Comparison of ENCODE assay signal across 1 cellular context in the genomic region with DNA sequence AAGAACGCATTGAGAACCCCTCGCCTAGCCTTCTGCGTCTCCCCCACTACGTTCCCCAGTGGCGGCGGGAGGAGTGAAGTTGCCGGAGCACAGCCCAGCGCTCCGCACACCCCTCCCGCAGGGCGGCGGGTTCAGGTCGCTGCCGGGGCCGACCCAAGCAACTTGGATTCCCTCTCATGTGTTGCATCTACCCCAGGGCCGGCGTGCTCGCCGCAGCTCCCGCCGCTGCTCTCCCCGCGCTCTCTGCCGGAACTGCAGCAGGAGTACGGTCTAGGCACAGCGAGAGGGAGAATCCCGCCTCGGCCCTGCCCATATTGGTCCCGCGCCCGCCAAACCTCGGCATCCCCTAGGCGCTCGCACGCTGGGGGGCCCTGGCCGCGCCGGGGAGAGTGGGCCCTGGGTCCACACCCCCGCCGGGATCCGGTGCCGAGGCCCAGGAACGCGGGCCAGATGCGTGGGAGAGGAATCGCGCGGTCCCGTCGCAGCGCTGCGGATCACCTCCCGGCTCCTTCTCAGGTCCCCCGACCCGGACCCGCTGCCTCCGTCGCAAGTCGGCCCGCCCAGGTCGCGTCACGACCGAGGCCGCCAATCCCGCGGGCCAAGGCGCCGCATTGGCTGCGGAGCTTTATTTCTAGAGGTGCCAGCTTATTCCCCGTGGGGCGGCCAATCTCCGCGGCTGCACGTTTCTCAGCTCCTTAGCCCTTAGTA.
TF ChIP-seq lines count a peak whose summit lies in the region.

No MANE protein-coding gene starts in this region.

TF ChIP-seq in HepG2, 621 proteins besides CTCF, POLR2A, EP300 and RAD21 (continued from another document and continues in another):
- TF ChIP-seq, protein P1, sequence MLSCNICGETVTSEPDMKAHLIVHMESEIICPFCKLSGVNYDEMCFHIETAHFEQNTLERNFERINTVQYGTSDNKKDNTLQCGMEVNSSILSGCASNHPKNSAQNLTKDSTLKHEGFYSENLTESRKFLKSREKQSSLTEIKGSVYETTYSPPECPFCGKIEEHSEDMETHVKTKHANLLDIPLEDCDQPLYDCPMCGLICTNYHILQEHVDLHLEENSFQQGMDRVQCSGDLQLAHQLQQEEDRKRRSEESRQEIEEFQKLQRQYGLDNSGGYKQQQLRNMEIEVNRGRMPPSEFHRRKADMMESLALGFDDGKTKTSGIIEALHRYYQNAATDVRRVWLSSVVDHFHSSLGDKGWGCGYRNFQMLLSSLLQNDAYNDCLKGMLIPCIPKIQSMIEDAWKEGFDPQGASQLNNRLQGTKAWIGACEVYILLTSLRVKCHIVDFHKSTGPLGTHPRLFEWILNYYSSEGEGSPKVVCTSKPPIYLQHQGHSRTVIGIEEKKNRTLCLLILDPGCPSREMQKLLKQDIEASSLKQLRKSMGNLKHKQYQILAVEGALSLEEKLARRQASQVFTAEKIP (CRISPR knock-in tag; IDR thresholded peaks at IDR 0.05; ENCODE audit: borderline replicate concordance): no peak
- TF ChIP-seq GFI1 (CRISPR knock-in tag; IDR thresholded peaks at IDR 0.05; ENCODE audit: borderline replicate concordance) (peak; percentile 70; the same call in 1 of the 2 replicates), MTF1 (CRISPR knock-in tag; IDR thresholded peaks at IDR 0.05) (no peak), PITX1 (CRISPR knock-in tag; IDR thresholded peaks at IDR 0.05) (no peak), ZNF496 (CRISPR knock-in tag; IDR thresholded peaks at IDR 0.05; ENCODE audit: insufficient replicate concordance) (no peak), ZNF367 (CRISPR knock-in tag; IDR thresholded peaks at IDR 0.05; ENCODE audit: borderline replicate concordance) (no peak), ZNF607 (CRISPR knock-in tag; IDR thresholded peaks at IDR 0.05; ENCODE audit: borderline replicate concordance) (no peak), ZNF225 (CRISPR knock-in tag; IDR thresholded peaks at IDR 0.05) (peak; percentile 77; the same call in 1 of the 2 replicates), PHF8 (CRISPR knock-in tag; IDR thresholded peaks at IDR 0.05) (peak; percentile 88), ZFY (CRISPR knock-in tag; IDR thresholded peaks at IDR 0.05) (peak; percentile 83), ZNF766 (CRISPR knock-in tag; IDR thresholded peaks at IDR 0.05; ENCODE audit: borderline replicate concordance) (no peak), FOXP1 (IDR thresholded peaks at IDR 0.05) (no peak), FOXP1 (CRISPR knock-in tag; IDR thresholded peaks at IDR 0.05) (no peak), ELF3 (CRISPR knock-in tag; IDR thresholded peaks at IDR 0.05) (no peak), SIN3A (IDR thresholded peaks at IDR 0.05; ENCODE audit: borderline replicate concordance, low read depth, low read length) (peak; percentile 49; the same call in 1 of the 2 replicates), ISX (CRISPR knock-in tag; conservative IDR thresholded peaks at IDR 0.05) (no peak), ZSCAN30 (CRISPR knock-in tag; IDR thresholded peaks at IDR 0.05) (no peak), ZNF101 (CRISPR knock-in tag; IDR thresholded peaks at IDR 0.05; ENCODE audit: borderline replicate concordance, low read depth) (no peak), ZNF20 (CRISPR knock-in tag; IDR thresholded peaks at IDR 0.05) (no peak), ZNF260 (CRISPR knock-in tag; IDR thresholded peaks at IDR 0.05; ENCODE audit: borderline replicate concordance, low read depth) (no peak), ZNF616 (CRISPR knock-in tag; IDR thresholded peaks at IDR 0.05; ENCODE audit: low read depth) (no peak), ZNF672 (CRISPR knock-in tag; IDR thresholded peaks at IDR 0.05) (no peak), ZNF3 (CRISPR knock-in tag; IDR thresholded peaks at IDR 0.05) (no peak), SALL1 (CRISPR knock-in tag; IDR thresholded peaks at IDR 0.05) (peak; percentile 57)
- TF ChIP-seq, protein P2, sequence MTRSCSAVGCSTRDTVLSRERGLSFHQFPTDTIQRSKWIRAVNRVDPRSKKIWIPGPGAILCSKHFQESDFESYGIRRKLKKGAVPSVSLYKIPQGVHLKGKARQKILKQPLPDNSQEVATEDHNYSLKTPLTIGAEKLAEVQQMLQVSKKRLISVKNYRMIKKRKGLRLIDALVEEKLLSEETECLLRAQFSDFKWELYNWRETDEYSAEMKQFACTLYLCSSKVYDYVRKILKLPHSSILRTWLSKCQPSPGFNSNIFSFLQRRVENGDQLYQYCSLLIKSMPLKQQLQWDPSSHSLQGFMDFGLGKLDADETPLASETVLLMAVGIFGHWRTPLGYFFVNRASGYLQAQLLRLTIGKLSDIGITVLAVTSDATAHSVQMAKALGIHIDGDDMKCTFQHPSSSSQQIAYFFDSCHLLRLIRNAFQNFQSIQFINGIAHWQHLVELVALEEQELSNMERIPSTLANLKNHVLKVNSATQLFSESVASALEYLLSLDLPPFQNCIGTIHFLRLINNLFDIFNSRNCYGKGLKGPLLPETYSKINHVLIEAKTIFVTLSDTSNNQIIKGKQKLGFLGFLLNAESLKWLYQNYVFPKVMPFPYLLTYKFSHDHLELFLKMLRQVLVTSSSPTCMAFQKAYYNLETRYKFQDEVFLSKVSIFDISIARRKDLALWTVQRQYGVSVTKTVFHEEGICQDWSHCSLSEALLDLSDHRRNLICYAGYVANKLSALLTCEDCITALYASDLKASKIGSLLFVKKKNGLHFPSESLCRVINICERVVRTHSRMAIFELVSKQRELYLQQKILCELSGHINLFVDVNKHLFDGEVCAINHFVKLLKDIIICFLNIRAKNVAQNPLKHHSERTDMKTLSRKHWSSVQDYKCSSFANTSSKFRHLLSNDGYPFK (CRISPR knock-in tag; IDR thresholded peaks at IDR 0.05; ENCODE audit: borderline replicate concordance): no peak
- TF ChIP-seq, protein P3, sequence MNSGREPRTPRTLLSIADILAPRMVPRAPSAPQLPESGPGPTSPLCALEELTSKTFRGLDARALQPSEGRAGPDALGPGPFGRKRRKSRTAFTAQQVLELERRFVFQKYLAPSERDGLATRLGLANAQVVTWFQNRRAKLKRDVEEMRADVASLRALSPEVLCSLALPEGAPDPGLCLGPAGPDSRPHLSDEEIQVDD (CRISPR knock-in tag; IDR thresholded peaks at IDR 0.05; ENCODE audit: borderline replicate concordance): no peak
- TF ChIP-seq, protein P4, sequence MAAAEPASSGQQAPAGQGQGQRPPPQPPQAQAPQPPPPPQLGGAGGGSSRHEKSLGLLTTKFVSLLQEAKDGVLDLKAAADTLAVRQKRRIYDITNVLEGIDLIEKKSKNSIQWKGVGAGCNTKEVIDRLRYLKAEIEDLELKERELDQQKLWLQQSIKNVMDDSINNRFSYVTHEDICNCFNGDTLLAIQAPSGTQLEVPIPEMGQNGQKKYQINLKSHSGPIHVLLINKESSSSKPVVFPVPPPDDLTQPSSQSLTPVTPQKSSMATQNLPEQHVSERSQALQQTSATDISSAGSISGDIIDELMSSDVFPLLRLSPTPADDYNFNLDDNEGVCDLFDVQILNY (CRISPR knock-in tag; conservative IDR thresholded peaks at IDR 0.05): no peak
- TF ChIP-seq, protein P5, sequence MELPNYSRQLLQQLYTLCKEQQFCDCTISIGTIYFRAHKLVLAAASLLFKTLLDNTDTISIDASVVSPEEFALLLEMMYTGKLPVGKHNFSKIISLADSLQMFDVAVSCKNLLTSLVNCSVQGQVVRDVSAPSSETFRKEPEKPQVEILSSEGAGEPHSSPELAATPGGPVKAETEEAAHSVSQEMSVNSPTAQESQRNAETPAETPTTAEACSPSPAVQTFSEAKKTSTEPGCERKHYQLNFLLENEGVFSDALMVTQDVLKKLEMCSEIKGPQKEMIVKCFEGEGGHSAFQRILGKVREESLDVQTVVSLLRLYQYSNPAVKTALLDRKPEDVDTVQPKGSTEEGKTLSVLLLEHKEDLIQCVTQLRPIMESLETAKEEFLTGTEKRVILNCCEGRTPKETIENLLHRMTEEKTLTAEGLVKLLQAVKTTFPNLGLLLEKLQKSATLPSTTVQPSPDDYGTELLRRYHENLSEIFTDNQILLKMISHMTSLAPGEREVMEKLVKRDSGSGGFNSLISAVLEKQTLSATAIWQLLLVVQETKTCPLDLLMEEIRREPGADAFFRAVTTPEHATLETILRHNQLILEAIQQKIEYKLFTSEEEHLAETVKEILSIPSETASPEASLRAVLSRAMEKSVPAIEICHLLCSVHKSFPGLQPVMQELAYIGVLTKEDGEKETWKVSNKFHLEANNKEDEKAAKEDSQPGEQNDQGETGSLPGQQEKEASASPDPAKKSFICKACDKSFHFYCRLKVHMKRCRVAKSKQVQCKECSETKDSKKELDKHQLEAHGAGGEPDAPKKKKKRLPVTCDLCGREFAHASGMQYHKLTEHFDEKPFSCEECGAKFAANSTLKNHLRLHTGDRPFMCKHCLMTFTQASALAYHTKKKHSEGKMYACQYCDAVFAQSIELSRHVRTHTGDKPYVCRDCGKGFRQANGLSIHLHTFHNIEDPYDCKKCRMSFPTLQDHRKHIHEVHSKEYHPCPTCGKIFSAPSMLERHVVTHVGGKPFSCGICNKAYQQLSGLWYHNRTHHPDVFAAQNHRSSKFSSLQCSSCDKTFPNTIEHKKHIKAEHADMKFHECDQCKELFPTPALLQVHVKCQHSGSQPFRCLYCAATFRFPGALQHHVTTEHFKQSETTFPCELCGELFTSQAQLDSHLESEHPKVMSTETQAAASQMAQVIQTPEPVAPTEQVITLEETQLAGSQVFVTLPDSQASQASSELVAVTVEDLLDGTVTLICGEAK (IDR thresholded peaks at IDR 0.05): no peak
- TF ChIP-seq, protein P5 (CRISPR knock-in tag; IDR thresholded peaks at IDR 0.05): 0 out of 2 replicates have a peak, but pooled peaks have one; percentile 25
- TF ChIP-seq, protein P6, sequence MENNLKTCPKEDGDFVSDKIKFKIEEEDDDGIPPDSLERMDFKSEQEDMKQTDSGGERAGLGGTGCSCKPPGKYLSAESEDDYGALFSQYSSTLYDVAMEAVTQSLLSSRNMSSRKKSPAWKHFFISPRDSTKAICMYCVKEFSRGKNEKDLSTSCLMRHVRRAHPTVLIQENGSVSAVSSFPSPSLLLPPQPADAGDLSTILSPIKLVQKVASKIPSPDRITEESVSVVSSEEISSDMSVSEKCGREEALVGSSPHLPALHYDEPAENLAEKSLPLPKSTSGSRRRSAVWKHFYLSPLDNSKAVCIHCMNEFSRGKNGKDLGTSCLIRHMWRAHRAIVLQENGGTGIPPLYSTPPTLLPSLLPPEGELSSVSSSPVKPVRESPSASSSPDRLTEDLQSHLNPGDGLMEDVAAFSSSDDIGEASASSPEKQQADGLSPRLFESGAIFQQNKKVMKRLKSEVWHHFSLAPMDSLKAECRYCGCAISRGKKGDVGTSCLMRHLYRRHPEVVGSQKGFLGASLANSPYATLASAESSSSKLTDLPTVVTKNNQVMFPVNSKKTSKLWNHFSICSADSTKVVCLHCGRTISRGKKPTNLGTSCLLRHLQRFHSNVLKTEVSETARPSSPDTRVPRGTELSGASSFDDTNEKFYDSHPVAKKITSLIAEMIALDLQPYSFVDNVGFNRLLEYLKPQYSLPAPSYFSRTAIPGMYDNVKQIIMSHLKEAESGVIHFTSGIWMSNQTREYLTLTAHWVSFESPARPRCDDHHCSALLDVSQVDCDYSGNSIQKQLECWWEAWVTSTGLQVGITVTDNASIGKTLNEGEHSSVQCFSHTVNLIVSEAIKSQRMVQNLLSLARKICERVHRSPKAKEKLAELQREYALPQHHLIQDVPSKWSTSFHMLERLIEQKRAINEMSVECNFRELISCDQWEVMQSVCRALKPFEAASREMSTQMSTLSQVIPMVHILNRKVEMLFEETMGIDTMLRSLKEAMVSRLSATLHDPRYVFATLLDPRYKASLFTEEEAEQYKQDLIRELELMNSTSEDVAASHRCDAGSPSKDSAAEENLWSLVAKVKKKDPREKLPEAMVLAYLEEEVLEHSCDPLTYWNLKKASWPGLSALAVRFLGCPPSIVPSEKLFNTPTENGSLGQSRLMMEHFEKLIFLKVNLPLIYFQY (CRISPR knock-in tag; IDR thresholded peaks at IDR 0.05; ENCODE audit: borderline replicate concordance): peak; percentile 86; the same call in 1 of the 2 replicates
- TF ChIP-seq, protein P7, sequence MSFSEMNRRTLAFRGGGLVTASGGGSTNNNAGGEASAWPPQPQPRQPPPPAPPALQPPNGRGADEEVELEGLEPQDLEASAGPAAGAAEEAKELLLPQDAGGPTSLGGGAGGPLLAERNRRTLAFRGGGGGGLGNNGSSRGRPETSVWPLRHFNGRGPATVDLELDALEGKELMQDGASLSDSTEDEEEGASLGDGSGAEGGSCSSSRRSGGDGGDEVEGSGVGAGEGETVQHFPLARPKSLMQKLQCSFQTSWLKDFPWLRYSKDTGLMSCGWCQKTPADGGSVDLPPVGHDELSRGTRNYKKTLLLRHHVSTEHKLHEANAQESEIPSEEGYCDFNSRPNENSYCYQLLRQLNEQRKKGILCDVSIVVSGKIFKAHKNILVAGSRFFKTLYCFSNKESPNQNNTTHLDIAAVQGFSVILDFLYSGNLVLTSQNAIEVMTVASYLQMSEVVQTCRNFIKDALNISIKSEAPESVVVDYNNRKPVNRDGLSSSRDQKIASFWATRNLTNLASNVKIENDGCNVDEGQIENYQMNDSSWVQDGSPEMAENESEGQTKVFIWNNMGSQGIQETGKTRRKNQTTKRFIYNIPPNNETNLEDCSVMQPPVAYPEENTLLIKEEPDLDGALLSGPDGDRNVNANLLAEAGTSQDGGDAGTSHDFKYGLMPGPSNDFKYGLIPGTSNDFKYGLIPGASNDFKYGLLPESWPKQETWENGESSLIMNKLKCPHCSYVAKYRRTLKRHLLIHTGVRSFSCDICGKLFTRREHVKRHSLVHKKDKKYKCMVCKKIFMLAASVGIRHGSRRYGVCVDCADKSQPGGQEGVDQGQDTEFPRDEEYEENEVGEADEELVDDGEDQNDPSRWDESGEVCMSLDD (CRISPR knock-in tag; IDR thresholded peaks at IDR 0.05; ENCODE audit: borderline replicate concordance): no peak
